11 cellular contexts compared by ENCODE assay signal in genomic region chr16:80931661-80931984, GRCh38.
DNase-seq lines count a peak whose midpoint lies in the region; ATAC-seq and TF ChIP-seq lines count a peak whose summit lies in the region.
"Had no signal": no experiment of that assay in that cellular context is flagged by ENCODE, and none has a peak within 500 bp of the region (broad histone marks: within the 10 kb centered on the region; RNA-seq: fewer than 3 reads in every experiment).

No MANE protein-coding gene starts in this region.

- CTCF ChIA-PET in activated CD8-positive, alpha-beta T cell treated with anti-CD3 and anti-CD28 coated beads for 36 hours (lab: Charles Lee): interaction anchor here (0.5 kb wide), 1 partner anchor 1368 kb away, joined by 3 read pairs; no protein-coding TSS in a partner anchor
- CTCF ChIA-PET in activated CD8-positive, alpha-beta T cell treated with anti-CD3 and anti-CD28 coated beads, Interleukin-2, amount 10 ng/mL, durations not matched to agents 7 days and 5 days (lab: Charles Lee): no interaction called here
- CTCF ChIA-PET in GM10248 (lab: Yijun Ruan, JAX): interaction anchor here (1.0 kb wide), 1 partner anchor 43 kb away, joined by 3 read pairs; no protein-coding TSS in a partner anchor

- peak overlapping the region; percentile 29 to 64 for H3K4me3 ChIP-seq in testis
- H3K4me3 ChIP-seq: BLaER1 had no signal

- no peaks in the 10 kb centered on the region for H3K9me3 Mint-ChIP-seq in activated CD8-positive, alpha-beta T cell treated with anti-CD3 and anti-CD28 coated beads for 36 hours
- no peaks in the 10 kb centered on the region for H3K9me3 Mint-ChIP-seq in activated CD8-positive, alpha-beta T cell treated with anti-CD3 and anti-CD28 coated beads, Interleukin-2, amount 10 ng/mL, durations not matched to agents 7 days and 5 days (ENCODE audit: insufficient read depth)
- H3K9me3 Mint-ChIP-seq in chondrocyte (ENCODE audit: low read depth) (no peaks in the 10 kb centered on the region), memory B cell (peaks cover 7% of the 10 kb centered on the region)

- TF ChIP-seq POLR2A in testis (IDR thresholded peaks at IDR 0.05): no peak

- TF ChIP-seq CTCF in activated CD8-positive, alpha-beta T cell treated with anti-CD3 and anti-CD28 coated beads for 36 hours (IDR thresholded peaks at IDR 0.05): no peak
- no peak for TF ChIP-seq CTCF in chondrocyte (IDR thresholded peaks at IDR 0.05)
- no peak for TF ChIP-seq CTCF in testis (IDR thresholded peaks at IDR 0.05)
- TF ChIP-seq CTCF in GM10248 (IDR thresholded peaks at IDR 0.05; ENCODE audit: control extremely low read depth, extremely low read depth, low read depth, missing control alignments): no peak

- DNase-seq in activated CD8-positive, alpha-beta T cell treated with anti-CD3 and anti-CD28 coated beads for 36 hours: no peak
- no peak for DNase-seq in activated CD8-positive, alpha-beta T cell treated with anti-CD3 and anti-CD28 coated beads, Interleukin-2, amount 10 ng/mL, durations not matched to agents 7 days and 5 days
- DNase-seq in chondrocyte (ENCODE audit: low spot score) (no peak), memory B cell (ENCODE audit: low spot score in 2 of 2) (no peak), testis (no peak), GM10248 (ENCODE audit: extremely low spot score) (no peak)
- no peak for DNase-seq in NK-92 treated with Interleukin-12 subunit alpha and Interleukin-12 subunit beta, amount 100 ng/mL, for 24 hours (lab: John Stamatoyannopoulos, UW)
- DNase-seq: central memory CD4-positive, alpha-beta T cell; stimulated activated CD4-positive, alpha-beta T cell treated with anti-CD3 and anti-CD28 coated beads, Interleukin-1b, Interleukin-23, amount 100 ng/mL, for 48 hours had no signal

- peak overlapping the region; percentile 34 for H3K4me3 Mint-ChIP-seq in activated CD8-positive, alpha-beta T cell treated with anti-CD3 and anti-CD28 coated beads for 36 hours
- H3K4me3 Mint-ChIP-seq in activated CD8-positive, alpha-beta T cell treated with anti-CD3 and anti-CD28 coated beads, Interleukin-2, amount 10 ng/mL, durations not matched to agents 7 days and 5 days: no peak overlapping the region
- H3K4me3 Mint-ChIP-seq in chondrocyte (ENCODE audit: unreplicated experiment) (peak overlapping the region; percentile 71), memory B cell (peak overlapping the region; percentile 44)

- H3K27ac ChIP-seq in testis: peak overlapping the region; percentile 67 to 83
- H3K27ac ChIP-seq: BLaER1 had no signal

- no peaks in the 10 kb centered on the region for H3K9me3 ChIP-seq in testis

- H3K27ac Mint-ChIP-seq in activated CD8-positive, alpha-beta T cell treated with anti-CD3 and anti-CD28 coated beads for 36 hours: no peak overlapping the region
- no peak overlapping the region for H3K27ac Mint-ChIP-seq in activated CD8-positive, alpha-beta T cell treated with anti-CD3 and anti-CD28 coated beads, Interleukin-2, amount 10 ng/mL, durations not matched to agents 7 days and 5 days
- H3K27ac Mint-ChIP-seq in chondrocyte (ENCODE audit: unreplicated experiment) (peak overlapping the region; percentile 77), memory B cell (no peak overlapping the region)

- no peak for ATAC-seq in activated CD8-positive, alpha-beta T cell treated with anti-CD3 and anti-CD28 coated beads for 36 hours
- no peak for ATAC-seq in activated CD8-positive, alpha-beta T cell treated with anti-CD3 and anti-CD28 coated beads, Interleukin-2, amount 10 ng/mL, durations not matched to agents 7 days and 5 days
- no peak for ATAC-seq in memory B cell (ENCODE audit: low read depth)
- no peak for ATAC-seq in GM19463 (IDR thresholded peaks at IDR 0.05; ENCODE audit: unreplicated experiment)

- H3K27me3 ChIP-seq in testis: no peaks in the 10 kb centered on the region
- H3K27me3 ChIP-seq: BLaER1 had no signal

- H3K27me3 Mint-ChIP-seq in activated CD8-positive, alpha-beta T cell treated with anti-CD3 and anti-CD28 coated beads for 36 hours: peaks cover 42% of the 10 kb centered on the region
- peaks cover 40% of the 10 kb centered on the region for H3K27me3 Mint-ChIP-seq in activated CD8-positive, alpha-beta T cell treated with anti-CD3 and anti-CD28 coated beads, Interleukin-2, amount 10 ng/mL, durations not matched to agents 7 days and 5 days (ENCODE audit: low read depth)
- peaks cover 9% of the 10 kb centered on the region for H3K27me3 Mint-ChIP-seq in chondrocyte (ENCODE audit: low read depth)
- peaks cover 33% of the 10 kb centered on the region for H3K27me3 Mint-ChIP-seq in memory B cell

- peaks cover 3% of the 10 kb centered on the region for H3K4me1 ChIP-seq in testis
- H3K4me1 ChIP-seq: BLaER1 had no signal

- H3K36me3 Mint-ChIP-seq in activated CD8-positive, alpha-beta T cell treated with anti-CD3 and anti-CD28 coated beads for 36 hours (ENCODE audit: low read depth): no peaks in the 10 kb centered on the region
- no peaks in the 10 kb centered on the region for H3K36me3 Mint-ChIP-seq in activated CD8-positive, alpha-beta T cell treated with anti-CD3 and anti-CD28 coated beads, Interleukin-2, amount 10 ng/mL, durations not matched to agents 7 days and 5 days (ENCODE audit: low read depth)
- H3K36me3 Mint-ChIP-seq in chondrocyte (ENCODE audit: low read depth): no peaks in the 10 kb centered on the region
- no peaks in the 10 kb centered on the region for H3K36me3 Mint-ChIP-seq in memory B cell

- H3K36me3 ChIP-seq in testis (ENCODE audit: low read depth, missing control alignments): no peaks in the 10 kb centered on the region
- H3K36me3 ChIP-seq: BLaER1 had no signal

- WGBS in testis, 2 donors: 5 to 10% methylated on average over 8 of the region's 8 CpGs

- POLR2A ChIA-PET in activated CD8-positive, alpha-beta T cell treated with anti-CD3 and anti-CD28 coated beads for 36 hours (lab: Charles Lee): no interaction called here
- POLR2A ChIA-PET in activated CD8-positive, alpha-beta T cell treated with anti-CD3 and anti-CD28 coated beads, Interleukin-2, amount 10 ng/mL, durations not matched to agents 7 days and 5 days (lab: Charles Lee): no interaction called here
- POLR2A ChIA-PET in GM10248 (lab: Yijun Ruan, JAX): no interaction called here

- intact Hi-C loops in activated CD8-positive, alpha-beta T cell treated with anti-CD3 and anti-CD28 coated beads for 36 hours (cut with micrococcal nuclease): no loop called here
- intact Hi-C loops in testis (cut with DNase I; ENCODE audit: low total_unique reads): no loop called here

- peaks cover 5% of the 10 kb centered on the region for H3K4me1 Mint-ChIP-seq in activated CD8-positive, alpha-beta T cell treated with anti-CD3 and anti-CD28 coated beads for 36 hours (ENCODE audit: low read depth)
- peaks cover 7% of the 10 kb centered on the region for H3K4me1 Mint-ChIP-seq in activated CD8-positive, alpha-beta T cell treated with anti-CD3 and anti-CD28 coated beads, Interleukin-2, amount 10 ng/mL, durations not matched to agents 7 days and 5 days (ENCODE audit: low read depth)
- peaks cover 17% of the 10 kb centered on the region for H3K4me1 Mint-ChIP-seq in chondrocyte (ENCODE audit: low read depth)
- peaks cover 3% of the 10 kb centered on the region for H3K4me1 Mint-ChIP-seq in memory B cell
